In genomic region chrX:130084651-130085237, GRCh38 we compare ENCODE assay signal across 8 cellular contexts. TPM values are rescaled to one million over a fixed set of nuclear protein-coding genes. Genes with fewer than 3 reads are reported as not detected.
DNase-seq lines count a peak whose midpoint lies in the region; ATAC-seq and TF ChIP-seq lines count a peak whose summit lies in the region.

No MANE protein-coding gene starts in this region.

- peaks cover 20% of the 10 kb centered on the region for H3K79me1 ChIP-seq in trophoblast cell (ENCODE audit: low read length)

- H3K36me3 Mint-ChIP-seq in nephron progenitor cell (ENCODE audit: low read depth) = no peaks in the 10 kb centered on the region

- peaks cover 4% of the 10 kb centered on the region for H3K27me3 Mint-ChIP-seq in nephron progenitor cell (ENCODE audit: low read depth, poor library complexity)

- H3K36me3 ChIP-seq in OCI-LY3 (replicated peaks; ENCODE audit: low read depth, low read length) (peaks cover 5% of the 10 kb centered on the region), trophoblast cell (ENCODE audit: control insufficient read depth in 1 of 2, insufficient read depth in 2 of 2, low read length in 2 of 2) (peaks cover 4 to 6% of the 10 kb centered on the region in 2 experiments), aorta (ENCODE audit: control insufficient read depth in 1 of 2, insufficient read depth in 2 of 2, low read length in 1 of 2) (no peaks in the 10 kb centered on the region)

- WGBS in trophoblast cell (ENCODE audit: extremely low coverage, insufficient coverage, insufficient read length) = no CpG with 5 or more reads among the region's 9 CpGs
- WGBS in aorta, 2 donors = 72 to 78% methylated on average over 9 of the region's 9 CpGs

- no peak for TF ChIP-seq CTCF in OCI-LY3 (IDR thresholded peaks at IDR 0.05; ENCODE audit: low read depth, low read length)
- TF ChIP-seq CTCF in nephron progenitor cell (IDR thresholded peaks at IDR 0.05) = no peak

- peak overlapping the region; percentile 68 for H3K18ac ChIP-seq in trophoblast cell (ENCODE audit: low read length)

- H3K4me2 ChIP-seq in OCI-LY3 (ENCODE audit: low read length) (peak overlapping the region; percentile 92), trophoblast cell (ENCODE audit: low read length) (no peak overlapping the region)

- H3K9ac ChIP-seq in OCI-LY3 (ENCODE audit: low read length) (peak overlapping the region; percentile 94), trophoblast cell (ENCODE audit: low read length) (no peak overlapping the region)

- H2BK12ac ChIP-seq in trophoblast cell (ENCODE audit: low read length) = peak overlapping the region; percentile 4

- H3K27me3 ChIP-seq in OCI-LY3 (ENCODE audit: low read depth, low read length) (no peaks in the 10 kb centered on the region), trophoblast cell (ENCODE audit: insufficient read depth, low read length) (no peaks in the 10 kb centered on the region), aorta (ENCODE audit: control insufficient read depth in 1 of 2, insufficient read depth in 2 of 2, low read length in 1 of 2) (no peaks in the 10 kb centered on the region)

- H3K14ac ChIP-seq in trophoblast cell (ENCODE audit: low read length) = no peak overlapping the region

- peaks cover 90% of the 10 kb centered on the region for H3K79me2 ChIP-seq in OCI-LY3 (ENCODE audit: low read length)
- H3K79me2 ChIP-seq in trophoblast cell (ENCODE audit: control insufficient read depth, insufficient read depth, low read length, poor library complexity) = peaks cover 2% of the 10 kb centered on the region

- H3K27ac ChIP-seq in OCI-LY3 (ENCODE audit: low read length) = peak overlapping the region; percentile 100
- H3K27ac ChIP-seq in trophoblast cell (ENCODE audit: low read depth, low read length) = peak overlapping the region; percentile 30
- H3K27ac ChIP-seq in aorta (ENCODE audit: low read depth in 1 of 2, low read length in 2 of 2) = no peak overlapping the region

- no peak overlapping the region for H3K23ac ChIP-seq in trophoblast cell (ENCODE audit: low read length)

- H2BK5ac ChIP-seq in trophoblast cell (ENCODE audit: low read depth, low read length, poor library complexity) = no peak overlapping the region

- H3K4me1 Mint-ChIP-seq in nephron progenitor cell = peaks cover 56% of the 10 kb centered on the region

- H4K91ac ChIP-seq in trophoblast cell (ENCODE audit: low read depth, low read length) = no peak overlapping the region

- no peak overlapping the region for H3K27ac Mint-ChIP-seq in nephron progenitor cell

- no peak for DNase-seq in trophoblast cell
- no peak for DNase-seq in hippocampal formation (lab: John Stamatoyannopoulos, UW)
- no peak for DNase-seq in aorta
- no peak for DNase-seq in nephron progenitor cell

- H2AFZ ChIP-seq in OCI-LY3 (ENCODE audit: low read depth, low read length) (no peak overlapping the region), trophoblast cell (ENCODE audit: insufficient read depth, low read length, poor library complexity) (no peak overlapping the region)

- peak overlapping the region; percentile 32 for H2BK120ac ChIP-seq in trophoblast cell (ENCODE audit: insufficient read depth, low read length, poor library complexity)

- H3K4ac ChIP-seq in trophoblast cell (ENCODE audit: low read depth, low read length) = no peak overlapping the region

- H3K9me3 ChIP-seq in OCI-LY3 (ENCODE audit: insufficient read depth, low read length) (no peaks in the 10 kb centered on the region), trophoblast cell (ENCODE audit: insufficient read depth, low read depth, low read length) (no peaks in the 10 kb centered on the region), aorta (ENCODE audit: control insufficient read depth, low read length) (no peaks in the 10 kb centered on the region)

- H3K4me3 ChIP-seq in OCI-LY3 (ENCODE audit: low read length) (peak overlapping the region; percentile 69), trophoblast cell (ENCODE audit: low read depth, low read length) (no peak overlapping the region), aorta (ENCODE audit: low read length in 2 of 2) (no peak overlapping the region)

- H4K20me1 ChIP-seq in OCI-LY3 (ENCODE audit: insufficient read depth, low read length) = peaks cover 3% of the 10 kb centered on the region; the same call in 1 of the 2 replicates

- H3K4me3 Mint-ChIP-seq in nephron progenitor cell = no peak overlapping the region

- H4K8ac ChIP-seq in trophoblast cell (ENCODE audit: low read depth, low read length) = no peak overlapping the region

- no peak overlapping the region for H2AK5ac ChIP-seq in trophoblast cell (ENCODE audit: low read length)

- ATAC-seq in GM18907 (IDR thresholded peaks at IDR 0.05; ENCODE audit: unreplicated experiment) (peak; percentile 42), HG02588 (IDR thresholded peaks at IDR 0.05; ENCODE audit: unreplicated experiment) (peak; percentile 32), aorta (ENCODE audit: low FRiP score) (no peak), HG03520 (IDR thresholded peaks at IDR 0.05; ENCODE audit: unreplicated experiment) (no peak)

- no peak overlapping the region for H4K12ac ChIP-seq in trophoblast cell (ENCODE audit: low read depth, low read length)

- peaks cover 34% of the 10 kb centered on the region for H3K9me3 Mint-ChIP-seq in nephron progenitor cell

- peaks cover 86% of the 10 kb centered on the region for H3K4me1 ChIP-seq in OCI-LY3 (ENCODE audit: low read length)
- H3K4me1 ChIP-seq in trophoblast cell (ENCODE audit: control insufficient read depth in 1 of 2, insufficient read depth in 2 of 2, low read length in 2 of 2) = peaks cover 46 to 55% of the 10 kb centered on the region in 2 experiments
- no peaks in the 10 kb centered on the region for H3K4me1 ChIP-seq in aorta (ENCODE audit: control insufficient read depth in 1 of 2, insufficient read depth in 2 of 2, low read length in 2 of 2)

- intact Hi-C loops in aorta (cut with DNase I) = no loop called here

RNA-seq across cellular contexts. Expression of gene ELF4, which starts 25.6 kb away (rescaled TPM):
- polyA plus RNA-seq in trophoblast cell (2013) = 26.2 and 27.5 TPM in 2 replicates
- 10 to 100 TPM; 14.5 to 20.8 TPM for total RNA-seq in aorta
- 1 to 10 TPM; 3.6 to 4.5 TPM for polyA plus RNA-seq in aorta

Comparison
In these comparisons a context has a peak if more than half of its experiments do, and no peak if none do; other contexts are left out.
1. ATAC-seq: peak in GM18907 (single experiment) and HG02588 (single experiment); none in aorta (single experiment) and HG03520 (single experiment).
2. H3K27ac ChIP-seq: peak in OCI-LY3 (single experiment) and trophoblast cell (single experiment); none in aorta (0 of 2).